Comparison of ENCODE assay signal across 9 cellular contexts in the genomic region with DNA sequence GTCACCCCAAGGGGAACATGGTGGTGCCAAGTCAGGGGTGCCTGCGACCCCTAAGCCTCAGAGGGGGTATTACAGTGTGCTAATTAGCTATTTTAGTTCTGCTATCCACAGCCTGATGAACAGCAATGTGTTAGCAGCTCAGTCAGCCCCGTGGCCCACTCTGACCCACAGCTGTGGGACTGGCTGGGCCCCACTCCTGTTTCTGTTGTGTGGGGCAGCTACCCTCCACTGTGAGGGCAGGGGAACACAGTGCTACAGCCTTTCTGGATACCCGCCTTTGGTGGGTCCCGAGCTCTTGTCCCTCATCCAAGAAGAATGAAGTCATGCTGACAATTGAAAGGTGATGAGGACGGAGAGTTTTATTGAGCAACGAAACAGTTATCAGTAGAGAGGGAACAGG.
"Had no signal": no experiment of that assay in that cellular context is flagged by ENCODE, and none has a peak within 500 bp of the region (broad histone marks: within the 10 kb centered on the region; RNA-seq: fewer than 3 reads in every experiment).

No MANE protein-coding gene starts in this region.

- ATAC-seq: HepG2 had no signal

- H3K9ac ChIP-seq: GM23248, KMS-11 had no signal

- FAIRE-seq: H54, HepG2 had no signal

- H3K4me3 Mint-ChIP-seq: H9, IgD-negative memory B cell had no signal

- H3K36me3 Mint-ChIP-seq: IgD-negative memory B cell had no signal

- H2AFZ ChIP-seq: GM23248 had no signal

- H3K4me2 ChIP-seq: KMS-11 had no signal

- H3K4me1 Mint-ChIP-seq: IgD-negative memory B cell had no signal

- DNase-seq: GM23248, H9, HCEC 1CT, KBM-7 had no signal

- H3K4me3 ChIP-seq: GM23248 had no signal

- H3K27ac Mint-ChIP-seq: H9 had no signal

- H3K27ac ChIP-seq: GM23248, HL-60, KMS-11 had no signal
